ENCODE assay signal across 25 cellular contexts in the genomic region with DNA sequence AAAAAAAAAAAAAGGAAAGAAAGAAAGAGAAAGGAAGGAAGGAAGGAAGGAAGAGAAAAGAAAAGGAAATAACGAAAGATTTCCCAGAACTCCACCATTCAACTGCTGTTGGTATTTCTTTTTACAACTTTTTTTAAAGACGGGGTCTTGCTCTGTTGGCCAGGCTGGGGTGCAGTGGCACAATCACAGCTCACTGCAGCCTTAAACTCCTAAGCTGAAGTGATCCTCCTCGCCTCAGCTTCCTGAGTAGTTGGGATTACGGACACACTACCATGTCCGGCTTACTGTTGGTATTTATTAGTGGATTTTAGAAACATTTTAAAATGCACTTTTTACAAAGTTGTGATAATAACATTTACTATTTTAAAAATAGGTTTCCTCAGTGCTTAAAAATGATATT.
"Had no signal": no experiment of that assay in that cellular context is flagged by ENCODE, and none has a peak within 500 bp of the region (broad histone marks: within the 10 kb centered on the region; RNA-seq: fewer than 3 reads in every experiment).

No MANE protein-coding gene starts in this region.

- H3K4me3 ChIP-seq: colonic mucosa, esophagus muscularis mucosa, gastroesophageal sphincter, heart left ventricle, hepatocyte, lung, prostate gland, right atrium auricular region, smooth muscle cell, testis, transverse colon had no signal

- H3K4me1 ChIP-seq: colonic mucosa, prostate gland, right atrium auricular region, testis had no signal

- H3K4me3 Mint-ChIP-seq: memory B cell; neural crest cell; stimulated activated effector memory CD8-positive, alpha-beta T cell treated with anti-CD3 and anti-CD28 coated beads, Interleukin-12 subunit alpha, Interleukin-12 subunit beta, amount 100 ng/mL, for 72 hours had no signal

- H3K27ac ChIP-seq: colonic mucosa, esophagus muscularis mucosa, foreskin keratinocyte, gastroesophageal sphincter, hepatocyte, prostate gland, right atrium auricular region, testis, transverse colon had no signal

- H3K9me3 Mint-ChIP-seq: natural killer cell treated with Interleukin-12 subunit alpha and Interleukin-12 subunit beta and Interleukin-15 and Interleukin-18, amount 100 ng/mL, for 72 hours; neural crest cell; stimulated activated effector memory CD8-positive, alpha-beta T cell treated with anti-CD3 and anti-CD28 coated beads, Interleukin-12 subunit alpha, Interleukin-12 subunit beta, amount 100 ng/mL, for 72 hours had no signal

- H3K36me3 ChIP-seq: colonic mucosa, esophagus muscularis mucosa, gastroesophageal sphincter, heart left ventricle, prostate gland, right atrium auricular region, transverse colon had no signal

- H3K9me3 ChIP-seq: colonic mucosa, esophagus muscularis mucosa, gastroesophageal sphincter, heart left ventricle, prostate gland, right atrium auricular region, testis, transverse colon had no signal

- H3K27ac Mint-ChIP-seq: stimulated activated effector memory CD8-positive, alpha-beta T cell treated with anti-CD3 and anti-CD28 coated beads, Interleukin-12 subunit alpha, Interleukin-12 subunit beta, amount 100 ng/mL, for 72 hours had no signal

- H3K27me3 ChIP-seq: colonic mucosa, esophagus muscularis mucosa, foreskin keratinocyte, gastroesophageal sphincter, heart left ventricle, hepatocyte, right atrium auricular region, testis, transverse colon had no signal

- H3K36me3 Mint-ChIP-seq: memory B cell; natural killer cell treated with Interleukin-12 subunit alpha and Interleukin-12 subunit beta and Interleukin-15 and Interleukin-18, amount 100 ng/mL, for 72 hours; stimulated activated effector memory CD8-positive, alpha-beta T cell treated with anti-CD3 and anti-CD28 coated beads, Interleukin-12 subunit alpha, Interleukin-12 subunit beta, amount 100 ng/mL, for 72 hours had no signal

- H3K4me2 ChIP-seq: hepatocyte, smooth muscle cell had no signal

- DNase-seq: colonic mucosa; dermis blood vessel endothelial cell; effector memory CD4-positive, alpha-beta T cell; foreskin keratinocyte; heart left ventricle; kidney; stimulated activated CD4-positive, alpha-beta T cell treated with anti-CD3 and anti-CD28 coated beads, Interleukin-2, amount 100 ng/mL, for 24 hours; stimulated activated CD4-positive, alpha-beta T cell treated with anti-CD3 and anti-CD28 coated beads, Interleukin-4, amount 100 ng/mL, for 24 hours; stimulated activated naive CD8-positive, alpha-beta T cell treated with anti-CD3 and anti-CD28 coated beads, Interleukin-15, Interleukin-2, amounts not matched to agents 100 U/mL and 50 U/mL, for 24 hours; substantia nigra; testis; transverse colon had no signal

- H3K27me3 Mint-ChIP-seq: memory B cell had no signal

- ATAC-seq: foreskin keratinocyte; gastroesophageal sphincter; heart left ventricle; left lobe of liver; sciatic nerve; stimulated activated effector memory CD8-positive, alpha-beta T cell treated with anti-CD3 and anti-CD28 coated beads, Interleukin-12 subunit alpha, Interleukin-12 subunit beta, amount 100 ng/mL, for 72 hours; stimulated activated naive CD8-positive, alpha-beta T cell treated with anti-CD3 and anti-CD28 coated beads, Interleukin-15, Interleukin-2, amounts not matched to agents 100 U/mL and 50 U/mL, for 24 hours had no signal
